ENCODE assay signal across 1 cellular context in the genomic region with DNA sequence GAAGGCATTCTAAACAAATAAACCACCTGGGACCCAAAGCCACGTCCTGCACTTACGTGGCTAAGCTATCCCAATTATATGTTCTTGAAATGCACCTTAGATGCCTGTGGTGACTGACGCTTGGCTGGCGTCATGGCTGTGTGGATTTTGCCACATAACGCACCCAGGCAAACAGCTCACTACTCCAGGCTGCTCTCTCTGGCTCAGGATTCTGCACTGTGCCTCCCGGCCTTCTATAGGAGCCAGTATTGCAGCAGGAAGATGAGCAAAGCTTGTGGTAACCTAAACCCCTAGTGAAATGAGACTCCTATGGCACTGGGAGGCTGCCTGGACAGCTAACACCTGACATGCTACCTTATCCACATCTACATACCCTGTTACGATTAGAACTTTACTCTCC.
TF ChIP-seq lines count a peak whose summit lies in the region.

No MANE protein-coding gene starts in this region.

TF ChIP-seq in IMR-90, 13 proteins besides CTCF, POLR2A, EP300 and RAD21:
- TF ChIP-seq CHD1 (IDR thresholded peaks at IDR 0.05; ENCODE audit: low read depth, low read length) (no peak), MAFK (IDR thresholded peaks at IDR 0.05; ENCODE audit: low read depth, low read length) (no peak), FOS (IDR thresholded peaks at IDR 0.05; ENCODE audit: low read depth, low read length) (no peak), CEBPB (IDR thresholded peaks at IDR 0.05; ENCODE audit: low read depth, low read length) (no peak)
TF ChIP-seq in IMR-90: peak in this region for 0.
